Comparison of ENCODE assay signal across 8 cellular contexts in genomic region chr2:102355526-102356380, GRCh38. TPM values are rescaled to one million over a fixed set of nuclear protein-coding genes. Genes with fewer than 3 reads are reported as not detected.
A peak's percentile ranks its signal among the peaks of the same experiment; 100 is the strongest.
DNase-seq lines count a peak whose midpoint lies in the region; ATAC-seq, FAIRE-seq and TF ChIP-seq lines count a peak whose summit lies in the region.

Gene IL18R1 (plus strand): TSS chr2:102355796. CDS start chr2:102362661, 6,865 bp downstream.

- no peaks in the 10 kb centered on the region for H3K27me3 ChIP-seq in AG04450 (ENCODE audit: control insufficient read depth, insufficient read depth, low read length)

- CTCF ChIA-PET in AG04450 (lab: Charles Lee) = interaction anchor here (0.5 to 1.9 kb wide), 42 partner anchors 9 to 1293 kb away, joined by 3 to 28 read pairs (median 4); no protein-coding TSS in a partner anchor
- CTCF ChIA-PET in activated CD8-positive, alpha-beta T cell treated with anti-CD3 and anti-CD28 coated beads for 36 hours (lab: Charles Lee) = interaction anchor here (0.5 to 3.6 kb wide), 24 partner anchors 12 to 1356 kb away, joined by 3 to 27 read pairs (median 4); no protein-coding TSS in a partner anchor

- peak; percentile 69 for FAIRE-seq in GM18507 (lab: Jason Lieb, UNC)

- peak within 1 kb of the TSS; percentile 98 for H3K27ac Mint-ChIP-seq in activated CD8-positive, alpha-beta T cell treated with anti-CD3 and anti-CD28 coated beads for 36 hours
- H3K27ac Mint-ChIP-seq in effector memory CD8-positive, alpha-beta T cell = peak within 1 kb of the TSS; percentile 97 to 99

- POLR2A ChIA-PET in AG04450 (lab: Yijun Ruan, JAX) = interaction anchor here (0.7 kb wide), 2 partner anchors 86 to 308 kb away, joined by 4 to 7 read pairs; no protein-coding TSS in a partner anchor
- POLR2A ChIA-PET in activated CD8-positive, alpha-beta T cell treated with anti-CD3 and anti-CD28 coated beads for 36 hours (lab: Charles Lee) = interaction anchor here (1.1 to 1.5 kb wide), 6 partner anchors 9 to 97 kb away, joined by 3 to 5 read pairs (median 4); no protein-coding TSS in a partner anchor

- H3K4me3 ChIP-seq in AG04450 (ENCODE audit: low read depth, low read length) = peak within 1 kb of the TSS; percentile 76

- H3K36me3 Mint-ChIP-seq in activated CD8-positive, alpha-beta T cell treated with anti-CD3 and anti-CD28 coated beads for 36 hours (ENCODE audit: low read depth) = peaks cover 6% of the 10 kb centered on the region
- peaks cover 17% of the 10 kb centered on the region for H3K36me3 Mint-ChIP-seq in effector memory CD8-positive, alpha-beta T cell (ENCODE audit: insufficient read depth)

- peak within 1 kb of the TSS; percentile 96 for H3K4me3 Mint-ChIP-seq in activated CD8-positive, alpha-beta T cell treated with anti-CD3 and anti-CD28 coated beads for 36 hours
- peak within 1 kb of the TSS; percentile 98 for H3K4me3 Mint-ChIP-seq in effector memory CD8-positive, alpha-beta T cell

- peaks cover 36% of the 10 kb centered on the region for H3K4me1 Mint-ChIP-seq in activated CD8-positive, alpha-beta T cell treated with anti-CD3 and anti-CD28 coated beads for 36 hours (ENCODE audit: low read depth)
- peaks cover 27 to 39% of the 10 kb centered on the region in 2 donors for H3K4me1 Mint-ChIP-seq in effector memory CD8-positive, alpha-beta T cell (ENCODE audit: low read depth in 2 of 2)

- no peaks in the 10 kb centered on the region for H3K9me3 ChIP-seq in AG04450 (ENCODE audit: control insufficient read depth, insufficient read depth, low read length)

- peak; percentile 86 for ATAC-seq in HG03039 (IDR thresholded peaks at IDR 0.05; ENCODE audit: unreplicated experiment)
- peak; percentile 82 for ATAC-seq in activated CD8-positive, alpha-beta T cell treated with anti-CD3 and anti-CD28 coated beads for 36 hours
- peak; percentile 88 for ATAC-seq in effector memory CD8-positive, alpha-beta T cell (replicated peaks)

- H3K9me3 Mint-ChIP-seq in activated CD8-positive, alpha-beta T cell treated with anti-CD3 and anti-CD28 coated beads for 36 hours = no peaks in the 10 kb centered on the region
- H3K9me3 Mint-ChIP-seq in effector memory CD8-positive, alpha-beta T cell = no peaks in the 10 kb centered on the region

- H3K27ac ChIP-seq in AG04450 (ENCODE audit: low read depth, low read length) = no peak within 1 kb of the TSS

- DNase-seq in AG04450 (ENCODE audit: low read depth, low spot score) (peak; percentile 29), GM18507 (ENCODE audit: extremely low spot score, insufficient read length, low read depth) (peak; percentile 59), NCI-H526 treated with DMSO at 0.1 percent for 48 hours (lab: John Stamatoyannopoulos, UW) (peak; percentile 35), mesenteric fat pad (ENCODE audit: low spot score) (peak; percentile 94)
- peak; percentile 81 for DNase-seq in activated CD8-positive, alpha-beta T cell treated with anti-CD3 and anti-CD28 coated beads for 36 hours
- peak; percentile 51 to 58 (median 51) for DNase-seq in effector memory CD8-positive, alpha-beta T cell
- DNase-seq in stimulated activated CD8-positive, alpha-beta memory T cell treated with anti-CD3 and anti-CD28 coated beads, Interleukin-15, amount 100 ng/mL, for 1 hour (ENCODE audit: low read depth) = peak; percentile 24

- peak; percentile 70 for TF ChIP-seq CTCF in AG04450 (IDR thresholded peaks at IDR 0.05; ENCODE audit: low read depth, low read length)
- peak; percentile 84 for TF ChIP-seq CTCF in activated CD8-positive, alpha-beta T cell treated with anti-CD3 and anti-CD28 coated beads for 36 hours (IDR thresholded peaks at IDR 0.05)

- intact Hi-C loops in activated CD8-positive, alpha-beta T cell treated with anti-CD3 and anti-CD28 coated beads for 36 hours (cut with micrococcal nuclease) = loop anchor here (2.0 to 5.0 kb wide), 3 partner anchors 87 to 333 kb away; no protein-coding TSS in a partner anchor

- no peaks in the 10 kb centered on the region for H3K27me3 Mint-ChIP-seq in activated CD8-positive, alpha-beta T cell treated with anti-CD3 and anti-CD28 coated beads for 36 hours
- H3K27me3 Mint-ChIP-seq in effector memory CD8-positive, alpha-beta T cell = no peaks in the 10 kb centered on the region

RNA-seq across cellular contexts. Expression of gene IL18R1, which starts in this region (rescaled TPM):
- 2.0 and 2.5 TPM in 2 replicates for polyA plus RNA-seq in AG04450 (2011; rRNA removed)
- 1.1 and 2.3 TPM in 2 replicates for polyA minus RNA-seq in AG04450 (2011; rRNA and poly(A)+ RNA removed)
- total RNA-seq in activated CD8-positive, alpha-beta T cell treated with anti-CD3 and anti-CD28 coated beads for 36 hours = 10 to 100 TPM; 15.0 to 15.8 TPM
- 18.2 TPM for total RNA-seq in mesenteric fat pad

Comparison
In these comparisons a context has a peak if more than half of its experiments do, and no peak if none do; other contexts are left out.
1. DNase-seq: peak in every context shown above with its lines; median percentile 94 in mesenteric fat pad; 81 in activated CD8-positive, alpha-beta T cell treated with anti-CD3 and anti-CD28 coated beads for 36 hours; 59 in GM18507; 51 in effector memory CD8-positive, alpha-beta T cell; 35 in NCI-H526 treated with DMSO at 0.1 percent for 48 hours; 29 in AG04450; 24 in stimulated activated CD8-positive, alpha-beta memory T cell treated with anti-CD3 and anti-CD28 coated beads, Interleukin-15, amount 100 ng/mL, for 1 hour.